In genomic region chr11:30025396-30026139, GRCh38 we compare ENCODE assay signal across 39 cellular contexts. TPM values are rescaled to one million over a fixed set of nuclear protein-coding genes. Genes with fewer than 3 reads are reported as not detected.
"Had no signal": no experiment of that assay in that cellular context is flagged by ENCODE, and none has a peak within 500 bp of the region (broad histone marks: within the 10 kb centered on the region; RNA-seq: fewer than 3 reads in every experiment).

No MANE protein-coding gene starts in this region.

- H3K79me2 ChIP-seq: hepatocyte, parathyroid adenoma had no signal

- DNase-seq: activated CD4-positive, alpha-beta T cell treated with anti-CD3 and anti-CD28 coated beads for 48 hours; activated CD4-positive, alpha-beta T cell treated with anti-CD3 and anti-CD28 coated beads, Interleukin-2, amount 50 U/mL, for 48 hours; activated CD8-positive, alpha-beta memory T cell treated with anti-CD3 and anti-CD28 coated beads for 24 hours; activated gamma-delta T cell; activated naive CD4-positive, alpha-beta T cell treated with anti-CD3 and anti-CD28 coated beads, Interleukin-2, amount 10 ng/mL, durations not matched to agents 7 days and 5 days; activated naive CD8-positive, alpha-beta T cell treated with anti-CD3 and anti-CD28 coated beads, Interleukin-2, amount 10 ng/mL, durations not matched to agents 7 days and 5 days; activated T-cell treated with anti-CD3 and anti-CD28 coated beads, Interleukin-2, amount 50 U/mL, for 1 hour; brain microvascular endothelial cell; dorsolateral prefrontal cortex; effector memory CD4-positive, alpha-beta T cell; erythroblast; left cardiac atrium; mammary epithelial cell; midbrain; naive thymus-derived CD4-positive, alpha-beta T cell; nucleus accumbens; stimulated activated CD4-positive, alpha-beta T cell treated with anti-CD3 and anti-CD28 coated beads, Interleukin-1b, Interleukin-23, amount 100 ng/mL, for 48 hours; stimulated activated CD4-positive, alpha-beta T cell treated with anti-CD3 and anti-CD28 coated beads, Interleukin-4, amount 100 ng/mL, for 4 hours; stimulated activated CD8-positive, alpha-beta memory T cell treated with anti-CD3 and anti-CD28 coated beads, Interleukin-4, amount 100 ng/mL, for 48 hours; stimulated activated naive CD8-positive, alpha-beta T cell treated with anti-CD3 and anti-CD28 coated beads, Interleukin-15, amount 100 ng/mL, for 72 hours; substantia nigra; uterus had no signal

- H3K27me3 Mint-ChIP-seq: activated naive CD4-positive, alpha-beta T cell treated with anti-CD3 and anti-CD28 coated beads, Interleukin-2, amount 10 ng/mL, durations not matched to agents 7 days and 5 days; activated naive CD8-positive, alpha-beta T cell treated with anti-CD3 and anti-CD28 coated beads, Interleukin-2, amount 10 ng/mL, durations not matched to agents 7 days and 5 days; stimulated activated memory B cell treated with anti-CD40 and anti-IgM and Interleukin-4, amounts not matched to agents 10 μg/mL and 1 μg/mL and 100 μg/mL, for 72 hours had no signal

- H3K9me3 Mint-ChIP-seq: activated naive CD4-positive, alpha-beta T cell treated with anti-CD3 and anti-CD28 coated beads, Interleukin-2, amount 10 ng/mL, durations not matched to agents 7 days and 5 days; activated naive CD8-positive, alpha-beta T cell treated with anti-CD3 and anti-CD28 coated beads, Interleukin-2, amount 10 ng/mL, durations not matched to agents 7 days and 5 days; stimulated activated memory B cell treated with anti-CD40 and anti-IgM and Interleukin-4, amounts not matched to agents 10 μg/mL and 1 μg/mL and 100 μg/mL, for 72 hours; type B pancreatic cell had no signal

- H3K36me3 Mint-ChIP-seq: activated naive CD4-positive, alpha-beta T cell treated with anti-CD3 and anti-CD28 coated beads, Interleukin-2, amount 10 ng/mL, durations not matched to agents 7 days and 5 days; activated naive CD8-positive, alpha-beta T cell treated with anti-CD3 and anti-CD28 coated beads, Interleukin-2, amount 10 ng/mL, durations not matched to agents 7 days and 5 days; naive thymus-derived CD4-positive, alpha-beta T cell; stimulated activated memory B cell treated with anti-CD40 and anti-IgM and Interleukin-4, amounts not matched to agents 10 μg/mL and 1 μg/mL and 100 μg/mL, for 72 hours; type B pancreatic cell had no signal

- H3K27ac Mint-ChIP-seq: activated naive CD4-positive, alpha-beta T cell treated with anti-CD3 and anti-CD28 coated beads, Interleukin-2, amount 10 ng/mL, durations not matched to agents 7 days and 5 days; activated naive CD8-positive, alpha-beta T cell treated with anti-CD3 and anti-CD28 coated beads, Interleukin-2, amount 10 ng/mL, durations not matched to agents 7 days and 5 days; naive thymus-derived CD4-positive, alpha-beta T cell; stimulated activated memory B cell treated with anti-CD40 and anti-IgM and Interleukin-4, amounts not matched to agents 10 μg/mL and 1 μg/mL and 100 μg/mL, for 72 hours; stimulated activated naive CD8-positive, alpha-beta T cell treated with anti-CD3 and anti-CD28 coated beads, Interleukin-15, amount 100 ng/mL, for 72 hours; type B pancreatic cell had no signal

- H3K27me3 ChIP-seq: brain microvascular endothelial cell, gastroesophageal sphincter, hepatocyte, right atrium auricular region, uterus had no signal

- H3K4me3 ChIP-seq: coronary artery, dorsolateral prefrontal cortex, gastroesophageal sphincter, hepatocyte, right atrium auricular region, smooth muscle cell, uterus had no signal

- H3K9me3 ChIP-seq: gastroesophageal sphincter, right atrium auricular region, uterus had no signal

- H2AFZ ChIP-seq: hepatocyte, parathyroid adenoma had no signal

- H3K4me1 ChIP-seq: gastroesophageal sphincter, parathyroid adenoma, right atrium auricular region, uterus had no signal

- H3K4me2 ChIP-seq: hepatocyte, smooth muscle cell had no signal

- H3K36me3 ChIP-seq: brain microvascular endothelial cell, gastroesophageal sphincter, right atrium auricular region, uterus had no signal

- ATAC-seq: activated CD4-positive, CD25-positive, alpha-beta regulatory T cell treated with anti-CD3 and anti-CD28 coated beads, Interleukin-2, amount 50 U/mL, for 24 hours; gastroesophageal sphincter; left cardiac atrium; naive thymus-derived CD4-positive, alpha-beta T cell; stimulated activated memory B cell treated with anti-CD40 and anti-IgM and Interleukin-4, amounts not matched to agents 10 μg/mL and 1 μg/mL and 100 μg/mL, for 72 hours; stimulated activated naive CD8-positive, alpha-beta T cell treated with anti-CD3 and anti-CD28 coated beads, Interleukin-15, amount 100 ng/mL, for 72 hours had no signal

- H3K4me3 Mint-ChIP-seq: activated naive CD4-positive, alpha-beta T cell treated with anti-CD3 and anti-CD28 coated beads, Interleukin-2, amount 10 ng/mL, durations not matched to agents 7 days and 5 days; activated naive CD8-positive, alpha-beta T cell treated with anti-CD3 and anti-CD28 coated beads, Interleukin-2, amount 10 ng/mL, durations not matched to agents 7 days and 5 days; naive thymus-derived CD4-positive, alpha-beta T cell; stimulated activated memory B cell treated with anti-CD40 and anti-IgM and Interleukin-4, amounts not matched to agents 10 μg/mL and 1 μg/mL and 100 μg/mL, for 72 hours; stimulated activated naive CD8-positive, alpha-beta T cell treated with anti-CD3 and anti-CD28 coated beads, Interleukin-15, amount 100 ng/mL, for 72 hours; type B pancreatic cell had no signal

- H3K27ac ChIP-seq: brain microvascular endothelial cell, coronary artery, dorsolateral prefrontal cortex, gastroesophageal sphincter, hepatocyte, parathyroid adenoma, right atrium auricular region, uterus, VCaP had no signal

- H3K4me1 Mint-ChIP-seq: activated naive CD4-positive, alpha-beta T cell treated with anti-CD3 and anti-CD28 coated beads, Interleukin-2, amount 10 ng/mL, durations not matched to agents 7 days and 5 days; activated naive CD8-positive, alpha-beta T cell treated with anti-CD3 and anti-CD28 coated beads, Interleukin-2, amount 10 ng/mL, durations not matched to agents 7 days and 5 days; naive thymus-derived CD4-positive, alpha-beta T cell; stimulated activated memory B cell treated with anti-CD40 and anti-IgM and Interleukin-4, amounts not matched to agents 10 μg/mL and 1 μg/mL and 100 μg/mL, for 72 hours; stimulated activated naive CD8-positive, alpha-beta T cell treated with anti-CD3 and anti-CD28 coated beads, Interleukin-15, amount 100 ng/mL, for 72 hours had no signal

- H3K9ac ChIP-seq: parathyroid adenoma had no signal

RNA-seq across cellular contexts. Expression of gene KCNA4, which starts 8.7 kb away (rescaled TPM):
- total RNA-seq: activated naive CD8-positive, alpha-beta T cell treated with anti-CD3 and anti-CD28 coated beads, Interleukin-2, amount 10 ng/mL, durations not matched to agents 7 days and 5 days; astrocyte; fibroblast of villous mesenchyme; mammary epithelial cell; naive thymus-derived CD4-positive, alpha-beta T cell; pulmonary artery endothelial cell; smooth muscle cell; T-helper 1 cell treated with Interleukin-12 subunit alpha and Interleukin-12 subunit beta and Interleukin-4 antibody, amounts not matched to agents 30 ng/mL and 1 ng/mL, for 36 hours had no signal
- polyA plus RNA-seq: fibroblast of lung; keratinocyte; liver; mammary epithelial cell; naive thymus-derived CD4-positive, alpha-beta T cell; smooth muscle cell had no signal
